Comparison of ENCODE assay signal across 14 cellular contexts in the genomic region with DNA sequence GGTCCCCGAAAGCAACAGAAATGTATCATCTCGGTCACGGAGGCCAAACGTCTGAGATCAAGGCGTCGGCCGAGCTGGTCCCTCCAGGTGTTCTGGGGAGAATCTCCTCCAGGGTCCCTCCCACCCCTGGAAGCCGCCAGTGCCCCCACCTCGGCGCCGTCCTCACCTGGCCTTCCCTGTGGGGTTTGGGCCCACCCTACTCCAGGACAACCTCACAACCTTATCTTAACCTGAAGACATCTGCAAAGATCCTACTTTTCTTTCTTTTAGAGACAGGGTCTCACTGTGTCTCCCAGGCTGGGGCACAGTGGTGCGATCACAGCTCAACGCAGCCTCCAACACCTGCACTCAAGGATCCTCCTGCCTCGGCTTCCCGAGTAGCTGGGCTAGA. TPM values are rescaled to one million over a fixed set of nuclear protein-coding genes. Genes with fewer than 3 reads are reported as not detected.
DNase-seq lines count a peak whose midpoint lies in the region; ATAC-seq and TF ChIP-seq lines count a peak whose summit lies in the region.
"Had no signal": no experiment of that assay in that cellular context is flagged by ENCODE, and none has a peak within 500 bp of the region (broad histone marks: within the 10 kb centered on the region; RNA-seq: fewer than 3 reads in every experiment).

No MANE protein-coding gene starts in this region.

- no peak overlapping the region for H3K9ac ChIP-seq in BLaER1
- no peak overlapping the region for H3K9ac ChIP-seq in mesendoderm (ENCODE audit: low read length)

- no CpG with 5 or more reads among the region's 15 CpGs for WGBS in mesendoderm (ENCODE audit: extremely low coverage, insufficient coverage, low lambda C conversion rate)

- H3K23ac ChIP-seq in mesendoderm (ENCODE audit: low read length), result no peak overlapping the region

- no peak overlapping the region for H3K4ac ChIP-seq in mesendoderm (ENCODE audit: low read depth, low read length)

- no peaks in the 10 kb centered on the region for H4K20me1 ChIP-seq in BLaER1

- no peak overlapping the region for H2BK15ac ChIP-seq in mesendoderm (replicated peaks; ENCODE audit: low read depth)

- peak overlapping the region; percentile 100 for H3K4me2 ChIP-seq in BLaER1
- H3K4me2 ChIP-seq in mesendoderm (ENCODE audit: low read length), result no peak overlapping the region

- no peak overlapping the region for H2BK120ac ChIP-seq in mesendoderm (ENCODE audit: low read depth, low read length)

- peak in 2 of 7 experiments; percentile 2 to 8 for DNase-seq in CD8-positive, alpha-beta T cell
- no peak for DNase-seq in activated naive CD8-positive, alpha-beta T cell treated with anti-CD3 and anti-CD28 coated beads, Interleukin-2, amount 50 U/mL, for 24 hours
- DNase-seq in naive thymus-derived CD8-positive, alpha-beta T cell, result peak in 2 of 10 donors; percentile 15 to 56
- DNase-seq in GM19238 (ENCODE audit: insufficient read length, low spot score), result no peak
- no peak for DNase-seq in vagina (ENCODE audit: extremely low spot score in 2 of 2)
- DNase-seq in mesendoderm, result no peak
- DNase-seq: C1 segment of cervical spinal cord, foreskin fibroblast, midbrain, NCI-H1105 had no signal

- H4K8ac ChIP-seq in mesendoderm (ENCODE audit: low read depth, low read length), result no peak overlapping the region

- H4K5ac ChIP-seq in mesendoderm (ENCODE audit: low read length), result no peak overlapping the region

- H2AK5ac ChIP-seq in mesendoderm (ENCODE audit: low read length), result no peak overlapping the region

- CTCF ChIA-PET in CD8-positive, alpha-beta T cell (lab: Charles Lee), result interaction anchor here (1.0 kb wide), 1 partner anchor 12 kb away, joined by 3 read pairs; no protein-coding TSS in a partner anchor

- H3K9me3 Mint-ChIP-seq in CD8-positive, alpha-beta T cell, result no peaks in the 10 kb centered on the region
- no peaks in the 10 kb centered on the region for H3K9me3 Mint-ChIP-seq in activated naive CD8-positive, alpha-beta T cell treated with anti-CD3 and anti-CD28 coated beads, Interleukin-2, amount 50 U/mL, for 24 hours
- H3K9me3 Mint-ChIP-seq in naive thymus-derived CD8-positive, alpha-beta T cell, result no peaks in the 10 kb centered on the region
- H3K9me3 Mint-ChIP-seq: brain had no signal

- peak overlapping the region; percentile 53 for H3K4me3 Mint-ChIP-seq in CD8-positive, alpha-beta T cell
- peak overlapping the region; percentile 40 for H3K4me3 Mint-ChIP-seq in activated naive CD8-positive, alpha-beta T cell treated with anti-CD3 and anti-CD28 coated beads, Interleukin-2, amount 50 U/mL, for 24 hours
- H3K4me3 Mint-ChIP-seq in naive thymus-derived CD8-positive, alpha-beta T cell, result peak overlapping the region in 9 of 10 donors; percentile 23 to 82 (median 58)
- H3K4me3 Mint-ChIP-seq: brain had no signal

- H3K56ac ChIP-seq in mesendoderm (ENCODE audit: low read length), result no peak overlapping the region

- POLR2A ChIA-PET in CD8-positive, alpha-beta T cell (lab: Charles Lee), result interaction anchor here (2.9 to 3.3 kb wide), 2 partner anchors 12 to 53 kb away, joined by 29 to 30 read pairs; a partner anchor contains a TSS
- POLR2A ChIA-PET in naive thymus-derived CD8-positive, alpha-beta T cell (lab: Charles Lee), result interaction anchor here (2.4 kb wide), 1 partner anchor 11 kb away, joined by 8 read pairs; no protein-coding TSS in a partner anchor

- peaks cover 11% of the 10 kb centered on the region for H3K36me3 ChIP-seq in BLaER1
- H3K36me3 ChIP-seq in CD8-positive, alpha-beta T cell (ENCODE audit: insufficient read depth, low read length), result no peaks in the 10 kb centered on the region
- H3K36me3 ChIP-seq in vagina, result no peaks in the 10 kb centered on the region
- no peaks in the 10 kb centered on the region for H3K36me3 ChIP-seq in mesendoderm (ENCODE audit: control insufficient read depth, insufficient read depth, low read length)

- H3K4me3 ChIP-seq in BLaER1 (no peak overlapping the region), vagina (no peak overlapping the region), mesendoderm (ENCODE audit: low read length) (no peak overlapping the region)
- no peak overlapping the region for H3K4me3 ChIP-seq in CD8-positive, alpha-beta T cell (ENCODE audit: low read depth, low read length)

- H3K27ac Mint-ChIP-seq in CD8-positive, alpha-beta T cell, result peak overlapping the region; percentile 91
- H3K27ac Mint-ChIP-seq in activated naive CD8-positive, alpha-beta T cell treated with anti-CD3 and anti-CD28 coated beads, Interleukin-2, amount 50 U/mL, for 24 hours, result peak overlapping the region; percentile 94
- H3K27ac Mint-ChIP-seq in naive thymus-derived CD8-positive, alpha-beta T cell, result peak overlapping the region; percentile 68 to 97 (median 80)
- H3K27ac Mint-ChIP-seq: brain, progenitor cell of endocrine pancreas had no signal

- no peaks in the 10 kb centered on the region for H3K79me2 ChIP-seq in mesendoderm (ENCODE audit: control insufficient read depth, insufficient read depth, low read length)

- H3K4me1 Mint-ChIP-seq in CD8-positive, alpha-beta T cell (ENCODE audit: low read depth), result peaks cover 37% of the 10 kb centered on the region
- peaks cover 54% of the 10 kb centered on the region for H3K4me1 Mint-ChIP-seq in activated naive CD8-positive, alpha-beta T cell treated with anti-CD3 and anti-CD28 coated beads, Interleukin-2, amount 50 U/mL, for 24 hours
- H3K4me1 Mint-ChIP-seq in naive thymus-derived CD8-positive, alpha-beta T cell, result peaks cover 15 to 47% (median 38%) of the 10 kb centered on the region in 4 donors

- H3K4me1 ChIP-seq in BLaER1 (peaks cover 77% of the 10 kb centered on the region), vagina (peaks cover 10% of the 10 kb centered on the region), mesendoderm (ENCODE audit: control insufficient read depth, low read depth, low read length) (no peaks in the 10 kb centered on the region)
- H3K4me1 ChIP-seq in CD8-positive, alpha-beta T cell (ENCODE audit: insufficient read depth, low read length), result peaks cover 50% of the 10 kb centered on the region

- intact Hi-C loops in CD8-positive, alpha-beta T cell (cut with DNase I, micrococcal nuclease), result loop anchor here (5.0 kb wide), 3 partner anchors 44 to 104 kb away; a partner anchor contains a TSS
- intact Hi-C loops in vagina (cut with DNase I), result no loop called here

- no peaks in the 10 kb centered on the region for H3K9me3 ChIP-seq in BLaER1
- no peaks in the 10 kb centered on the region for H3K9me3 ChIP-seq in CD8-positive, alpha-beta T cell (ENCODE audit: low read length)
- no peaks in the 10 kb centered on the region for H3K9me3 ChIP-seq in vagina

- no peak overlapping the region for H2BK5ac ChIP-seq in mesendoderm (ENCODE audit: low read length)

- no peak overlapping the region for H3K18ac ChIP-seq in mesendoderm (ENCODE audit: low read length)

- no peak for TF ChIP-seq CTCF in CD8-positive, alpha-beta T cell (IDR thresholded peaks at IDR 0.05)
- no peak for TF ChIP-seq CTCF in vagina (IDR thresholded peaks at IDR 0.05)

- H3K27me3 ChIP-seq in BLaER1 (no peaks in the 10 kb centered on the region), vagina (no peaks in the 10 kb centered on the region), mesendoderm (ENCODE audit: insufficient read depth, low read length, poor library complexity) (no peaks in the 10 kb centered on the region)
- H3K27me3 ChIP-seq in CD8-positive, alpha-beta T cell (ENCODE audit: insufficient read depth, low read length), result no peaks in the 10 kb centered on the region

- no peaks in the 10 kb centered on the region for H3K36me3 Mint-ChIP-seq in CD8-positive, alpha-beta T cell
- peaks cover 6% of the 10 kb centered on the region for H3K36me3 Mint-ChIP-seq in activated naive CD8-positive, alpha-beta T cell treated with anti-CD3 and anti-CD28 coated beads, Interleukin-2, amount 50 U/mL, for 24 hours (ENCODE audit: low read depth)
- no peaks in the 10 kb centered on the region for H3K36me3 Mint-ChIP-seq in naive thymus-derived CD8-positive, alpha-beta T cell
- H3K36me3 Mint-ChIP-seq: brain had no signal

- ATAC-seq in CD8-positive, alpha-beta T cell, result no peak
- ATAC-seq in activated naive CD8-positive, alpha-beta T cell treated with anti-CD3 and anti-CD28 coated beads, Interleukin-2, amount 50 U/mL, for 24 hours, result no peak
- no peak for ATAC-seq in naive thymus-derived CD8-positive, alpha-beta T cell
- no peak for ATAC-seq in GM19035 (IDR thresholded peaks at IDR 0.05; ENCODE audit: unreplicated experiment)

- no peak for TF ChIP-seq POLR2A in vagina (IDR thresholded peaks at IDR 0.05)

- H3K27me3 Mint-ChIP-seq in CD8-positive, alpha-beta T cell (ENCODE audit: low read depth), result no peaks in the 10 kb centered on the region
- no peaks in the 10 kb centered on the region for H3K27me3 Mint-ChIP-seq in activated naive CD8-positive, alpha-beta T cell treated with anti-CD3 and anti-CD28 coated beads, Interleukin-2, amount 50 U/mL, for 24 hours
- H3K27me3 Mint-ChIP-seq in naive thymus-derived CD8-positive, alpha-beta T cell, result no peaks in the 10 kb centered on the region
- H3K27me3 Mint-ChIP-seq: brain, progenitor cell of endocrine pancreas had no signal

- peak overlapping the region; percentile 78; the same call in 1 of the 2 replicates for H3K27ac ChIP-seq in BLaER1
- no peak overlapping the region for H3K27ac ChIP-seq in CD8-positive, alpha-beta T cell (ENCODE audit: low read depth, low read length)
- H3K27ac ChIP-seq in vagina, result no peak overlapping the region
- no peak overlapping the region for H3K27ac ChIP-seq in mesendoderm (ENCODE audit: low read depth, low read length)

- H3K79me1 ChIP-seq in mesendoderm (ENCODE audit: low read length), result no peaks in the 10 kb centered on the region

RNA-seq across cellular contexts. Expression of a gene that starts 33.4 kb away (rescaled TPM):
- total RNA-seq in CD8-positive, alpha-beta T cell, result 10 to 100 TPM; 10.9 to 11.5 TPM
- total RNA-seq in naive thymus-derived CD8-positive, alpha-beta T cell, result 10 to 100 TPM; 12.4 to 14.5 TPM
- polyA plus RNA-seq in naive thymus-derived CD8-positive, alpha-beta T cell, result 10 to 100 TPM in 1 of 3 donors, 1 to 10 TPM in 2; 7.6 to 18.4 (median 8.2) TPM
- total RNA-seq in vagina, result 4.2 TPM
- 3.1 TPM for polyA plus RNA-seq in mesendoderm (2013, experiment 1 of 2)
- 3.4 TPM for polyA plus RNA-seq in mesendoderm (2013, experiment 2 of 2)

RNA-seq across cellular contexts. Expression of a gene that starts 44.7 kb away (rescaled TPM):
- 10 to 100 TPM; 75.4 to 83.1 TPM for total RNA-seq in CD8-positive, alpha-beta T cell
- total RNA-seq in naive thymus-derived CD8-positive, alpha-beta T cell, result 10 to 100 TPM; 61.4 to 64.1 TPM
- polyA plus RNA-seq in naive thymus-derived CD8-positive, alpha-beta T cell, result 10 to 100 TPM; 23.0 to 34.6 (median 23.6) TPM
- total RNA-seq in vagina, result 35.8 TPM
- 35.9 TPM for polyA plus RNA-seq in mesendoderm (2013, experiment 1 of 2)
- 35.8 TPM for polyA plus RNA-seq in mesendoderm (2013, experiment 2 of 2)

RNA-seq across cellular contexts. Expression of a gene that starts 54.3 kb away (rescaled TPM):
- 10 to 100 TPM; 40.3 to 42.4 TPM for total RNA-seq in CD8-positive, alpha-beta T cell
- total RNA-seq in naive thymus-derived CD8-positive, alpha-beta T cell, result 10 to 100 TPM; 46.9 to 49.0 TPM
- 10 to 100 TPM; 19.3 to 21.5 (median 20.2) TPM for polyA plus RNA-seq in naive thymus-derived CD8-positive, alpha-beta T cell
- 10.8 TPM for total RNA-seq in vagina
- polyA plus RNA-seq in mesendoderm (2013, experiment 1 of 2), result 5.7 TPM
- polyA plus RNA-seq in mesendoderm (2013, experiment 2 of 2), result 5.2 TPM
